Comparison of ENCODE assay signal across 1 cellular context in the genomic region with DNA sequence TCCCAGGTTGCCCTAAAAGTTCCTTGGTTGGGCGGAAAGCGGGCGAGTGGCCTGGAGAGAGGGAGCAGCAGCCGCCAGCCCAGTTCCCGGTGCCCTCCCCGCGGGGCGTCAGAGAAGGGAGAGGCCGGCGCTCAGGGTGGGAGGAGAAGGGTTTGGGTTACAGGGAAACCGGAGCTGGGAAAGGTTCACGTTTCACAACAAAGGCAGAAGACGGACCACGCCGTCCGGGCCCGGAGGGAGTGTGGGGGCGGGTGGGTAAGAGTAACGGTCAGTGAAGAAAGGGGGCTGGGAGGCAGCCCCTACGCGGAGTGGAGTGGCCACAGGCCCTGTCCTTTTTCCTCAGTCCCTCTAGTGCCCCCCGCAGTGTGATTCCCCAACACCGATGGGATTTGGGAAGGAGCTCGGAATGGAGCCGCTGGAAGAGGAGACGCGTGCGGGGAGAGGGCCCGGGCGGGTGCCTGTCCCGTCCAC.
TF ChIP-seq lines count a peak whose summit lies in the region.

No MANE protein-coding gene starts in this region.

TF ChIP-seq in HepG2, 621 proteins besides CTCF, POLR2A, EP300 and RAD21 (continues in another document):
- TF ChIP-seq, protein P1, sequence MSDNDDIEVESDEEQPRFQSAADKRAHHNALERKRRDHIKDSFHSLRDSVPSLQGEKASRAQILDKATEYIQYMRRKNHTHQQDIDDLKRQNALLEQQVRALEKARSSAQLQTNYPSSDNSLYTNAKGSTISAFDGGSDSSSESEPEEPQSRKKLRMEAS (IDR thresholded peaks at IDR 0.05) = peak; percentile 51; the same call in 1 of the 2 replicates
- TF ChIP-seq, protein P2, sequence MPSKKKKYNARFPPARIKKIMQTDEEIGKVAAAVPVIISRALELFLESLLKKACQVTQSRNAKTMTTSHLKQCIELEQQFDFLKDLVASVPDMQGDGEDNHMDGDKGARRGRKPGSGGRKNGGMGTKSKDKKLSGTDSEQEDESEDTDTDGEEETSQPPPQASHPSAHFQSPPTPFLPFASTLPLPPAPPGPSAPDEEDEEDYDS (CRISPR knock-in tag; IDR thresholded peaks at IDR 0.05) = peak; percentile 38; the same call in 1 of the 2 replicates
- TF ChIP-seq ZNF557 (CRISPR knock-in tag; IDR thresholded peaks at IDR 0.05) (0 out of 2 replicates have a peak, but pooled peaks have one; percentile 11), ZSCAN25 (CRISPR knock-in tag; IDR thresholded peaks at IDR 0.05) (peak; percentile 39; the same call in 1 of the 2 replicates), ZNF781 (CRISPR knock-in tag; IDR thresholded peaks at IDR 0.05; ENCODE audit: borderline replicate concordance, not compliant biosample characterization) (peak; percentile 6), SP5 (CRISPR knock-in tag; IDR thresholded peaks at IDR 0.05; ENCODE audit: borderline replicate concordance, low read depth) (peak; percentile 56; the same call in 1 of the 2 replicates), NONO (IDR thresholded peaks at IDR 0.05) (no peak), NONO (CRISPR knock-in tag; conservative IDR thresholded peaks at IDR 0.05) (no peak), ZNF709 (CRISPR knock-in tag; IDR thresholded peaks at IDR 0.05) (0 out of 2 replicates have a peak, but pooled peaks have one; percentile 33), ARNT2 (CRISPR knock-in tag; IDR thresholded peaks at IDR 0.05; ENCODE audit: low read depth) (no peak), SIN3A (IDR thresholded peaks at IDR 0.05; ENCODE audit: borderline replicate concordance, low read depth, low read length) (peak; percentile 35; the same call in 1 of the 2 replicates), FOXK1 (CRISPR knock-in tag; IDR thresholded peaks at IDR 0.05; ENCODE audit: borderline replicate concordance, low read depth) (peak; percentile 56; the same call in 1 of the 2 replicates), HNRNPLL (IDR thresholded peaks at IDR 0.05; ENCODE audit: low read depth, low read length, poor library complexity, severe bottlenecking) (no peak), SIX1 (CRISPR knock-in tag; IDR thresholded peaks at IDR 0.05; ENCODE audit: borderline replicate concordance) (peak; percentile 90), BRCA1 (CRISPR knock-in tag; IDR thresholded peaks at IDR 0.05) (no peak), CEBPB (IDR thresholded peaks at IDR 0.05; ENCODE audit: borderline replicate concordance, low read depth, low read length) (peak; percentile 27; the same call in 1 of the 2 replicates), MYC (CRISPR knock-in tag; IDR thresholded peaks at IDR 0.05; ENCODE audit: borderline replicate concordance) (peak; percentile 47), FOXK2 (IDR thresholded peaks at IDR 0.05) (peak; percentile 26; the same call in 1 of the 2 replicates), ERF (CRISPR knock-in tag; IDR thresholded peaks at IDR 0.05) (0 out of 2 replicates have a peak, but pooled peaks have one; percentile 46), ZNF101 (CRISPR knock-in tag; IDR thresholded peaks at IDR 0.05; ENCODE audit: borderline replicate concordance, low read depth) (no peak), HNF4A (CRISPR knock-in tag; IDR thresholded peaks at IDR 0.05) (no peak), ZNF235 (CRISPR knock-in tag; IDR thresholded peaks at IDR 0.05; ENCODE audit: borderline replicate concordance) (no peak), ETV5 (CRISPR knock-in tag; IDR thresholded peaks at IDR 0.05; ENCODE audit: borderline replicate concordance) (no peak), ZFP36L1 (CRISPR knock-in tag; IDR thresholded peaks at IDR 0.05) (0 out of 2 replicates have a peak, but pooled peaks have one; percentile 44), RXRB (CRISPR knock-in tag; IDR thresholded peaks at IDR 0.05; ENCODE audit: borderline replicate concordance) (no peak), LCORL (IDR thresholded peaks at IDR 0.05) (no peak), LCORL (CRISPR knock-in tag; IDR thresholded peaks at IDR 0.05) (no peak), ZNF510 (CRISPR knock-in tag; IDR thresholded peaks at IDR 0.05; ENCODE audit: low read depth) (no peak), TAF15 (IDR thresholded peaks at IDR 0.05; ENCODE audit: low read depth, low read length, poor library complexity, severe bottlenecking) (no peak), ZNF251 (CRISPR knock-in tag; IDR thresholded peaks at IDR 0.05) (no peak), HNRNPH1 (optimal IDR thresholded peaks at IDR 0.05; ENCODE audit: low read depth, low read length) (no peak)
- TF ChIP-seq, protein P3, sequence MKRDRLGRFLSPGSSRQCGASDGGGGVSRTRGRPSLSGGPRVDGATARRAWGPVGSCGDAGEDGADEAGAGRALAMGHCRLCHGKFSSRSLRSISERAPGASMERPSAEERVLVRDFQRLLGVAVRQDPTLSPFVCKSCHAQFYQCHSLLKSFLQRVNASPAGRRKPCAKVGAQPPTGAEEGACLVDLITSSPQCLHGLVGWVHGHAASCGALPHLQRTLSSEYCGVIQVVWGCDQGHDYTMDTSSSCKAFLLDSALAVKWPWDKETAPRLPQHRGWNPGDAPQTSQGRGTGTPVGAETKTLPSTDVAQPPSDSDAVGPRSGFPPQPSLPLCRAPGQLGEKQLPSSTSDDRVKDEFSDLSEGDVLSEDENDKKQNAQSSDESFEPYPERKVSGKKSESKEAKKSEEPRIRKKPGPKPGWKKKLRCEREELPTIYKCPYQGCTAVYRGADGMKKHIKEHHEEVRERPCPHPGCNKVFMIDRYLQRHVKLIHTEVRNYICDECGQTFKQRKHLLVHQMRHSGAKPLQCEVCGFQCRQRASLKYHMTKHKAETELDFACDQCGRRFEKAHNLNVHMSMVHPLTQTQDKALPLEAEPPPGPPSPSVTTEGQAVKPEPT (CRISPR knock-in tag; IDR thresholded peaks at IDR 0.05; ENCODE audit: low read depth) = no peak
- TF ChIP-seq, protein P4, sequence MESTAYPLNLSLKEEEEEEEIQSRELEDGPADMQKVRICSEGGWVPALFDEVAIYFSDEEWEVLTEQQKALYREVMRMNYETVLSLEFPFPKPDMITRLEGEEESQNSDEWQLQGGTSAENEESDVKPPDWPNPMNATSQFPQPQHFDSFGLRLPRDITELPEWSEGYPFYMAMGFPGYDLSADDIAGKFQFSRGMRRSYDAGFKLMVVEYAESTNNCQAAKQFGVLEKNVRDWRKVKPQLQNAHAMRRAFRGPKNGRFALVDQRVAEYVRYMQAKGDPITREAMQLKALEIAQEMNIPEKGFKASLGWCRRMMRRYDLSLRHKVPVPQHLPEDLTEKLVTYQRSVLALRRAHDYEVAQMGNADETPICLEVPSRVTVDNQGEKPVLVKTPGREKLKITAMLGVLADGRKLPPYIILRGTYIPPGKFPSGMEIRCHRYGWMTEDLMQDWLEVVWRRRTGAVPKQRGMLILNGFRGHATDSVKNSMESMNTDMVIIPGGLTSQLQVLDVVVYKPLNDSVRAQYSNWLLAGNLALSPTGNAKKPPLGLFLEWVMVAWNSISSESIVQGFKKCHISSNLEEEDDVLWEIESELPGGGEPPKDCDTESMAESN (CRISPR knock-in tag; conservative IDR thresholded peaks at IDR 0.05) = no peak
- TF ChIP-seq, protein P5, sequence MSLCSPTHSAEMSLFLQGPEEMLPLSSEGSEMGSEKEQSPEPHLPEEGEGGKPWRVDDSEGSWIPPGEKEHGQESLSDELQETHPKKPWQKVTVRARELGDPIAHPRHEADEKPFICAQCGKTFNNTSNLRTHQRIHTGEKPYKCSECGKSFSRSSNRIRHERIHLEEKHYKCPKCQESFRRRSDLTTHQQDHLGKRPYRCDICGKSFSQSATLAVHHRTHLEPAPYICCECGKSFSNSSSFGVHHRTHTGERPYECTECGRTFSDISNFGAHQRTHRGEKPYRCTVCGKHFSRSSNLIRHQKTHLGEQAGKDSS (CRISPR knock-in tag; IDR thresholded peaks at IDR 0.05; ENCODE audit: borderline replicate concordance, low read depth) = no peak
- TF ChIP-seq, protein P6, sequence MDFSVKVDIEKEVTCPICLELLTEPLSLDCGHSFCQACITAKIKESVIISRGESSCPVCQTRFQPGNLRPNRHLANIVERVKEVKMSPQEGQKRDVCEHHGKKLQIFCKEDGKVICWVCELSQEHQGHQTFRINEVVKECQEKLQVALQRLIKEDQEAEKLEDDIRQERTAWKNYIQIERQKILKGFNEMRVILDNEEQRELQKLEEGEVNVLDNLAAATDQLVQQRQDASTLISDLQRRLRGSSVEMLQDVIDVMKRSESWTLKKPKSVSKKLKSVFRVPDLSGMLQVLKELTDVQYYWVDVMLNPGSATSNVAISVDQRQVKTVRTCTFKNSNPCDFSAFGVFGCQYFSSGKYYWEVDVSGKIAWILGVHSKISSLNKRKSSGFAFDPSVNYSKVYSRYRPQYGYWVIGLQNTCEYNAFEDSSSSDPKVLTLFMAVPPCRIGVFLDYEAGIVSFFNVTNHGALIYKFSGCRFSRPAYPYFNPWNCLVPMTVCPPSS (IDR thresholded peaks at IDR 0.05) = no peak
- TF ChIP-seq, protein P7, sequence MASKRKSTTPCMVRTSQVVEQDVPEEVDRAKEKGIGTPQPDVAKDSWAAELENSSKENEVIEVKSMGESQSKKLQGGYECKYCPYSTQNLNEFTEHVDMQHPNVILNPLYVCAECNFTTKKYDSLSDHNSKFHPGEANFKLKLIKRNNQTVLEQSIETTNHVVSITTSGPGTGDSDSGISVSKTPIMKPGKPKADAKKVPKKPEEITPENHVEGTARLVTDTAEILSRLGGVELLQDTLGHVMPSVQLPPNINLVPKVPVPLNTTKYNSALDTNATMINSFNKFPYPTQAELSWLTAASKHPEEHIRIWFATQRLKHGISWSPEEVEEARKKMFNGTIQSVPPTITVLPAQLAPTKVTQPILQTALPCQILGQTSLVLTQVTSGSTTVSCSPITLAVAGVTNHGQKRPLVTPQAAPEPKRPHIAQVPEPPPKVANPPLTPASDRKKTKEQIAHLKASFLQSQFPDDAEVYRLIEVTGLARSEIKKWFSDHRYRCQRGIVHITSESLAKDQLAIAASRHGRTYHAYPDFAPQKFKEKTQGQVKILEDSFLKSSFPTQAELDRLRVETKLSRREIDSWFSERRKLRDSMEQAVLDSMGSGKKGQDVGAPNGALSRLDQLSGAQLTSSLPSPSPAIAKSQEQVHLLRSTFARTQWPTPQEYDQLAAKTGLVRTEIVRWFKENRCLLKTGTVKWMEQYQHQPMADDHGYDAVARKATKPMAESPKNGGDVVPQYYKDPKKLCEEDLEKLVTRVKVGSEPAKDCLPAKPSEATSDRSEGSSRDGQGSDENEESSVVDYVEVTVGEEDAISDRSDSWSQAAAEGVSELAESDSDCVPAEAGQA (IDR thresholded peaks at IDR 0.05; ENCODE audit: low read depth) = no peak
- TF ChIP-seq, protein P7 (CRISPR knock-in tag; IDR thresholded peaks at IDR 0.05; ENCODE audit: borderline replicate concordance) = 0 out of 2 replicates have a peak, but pooled peaks have one; percentile 1
- TF ChIP-seq, protein P8, sequence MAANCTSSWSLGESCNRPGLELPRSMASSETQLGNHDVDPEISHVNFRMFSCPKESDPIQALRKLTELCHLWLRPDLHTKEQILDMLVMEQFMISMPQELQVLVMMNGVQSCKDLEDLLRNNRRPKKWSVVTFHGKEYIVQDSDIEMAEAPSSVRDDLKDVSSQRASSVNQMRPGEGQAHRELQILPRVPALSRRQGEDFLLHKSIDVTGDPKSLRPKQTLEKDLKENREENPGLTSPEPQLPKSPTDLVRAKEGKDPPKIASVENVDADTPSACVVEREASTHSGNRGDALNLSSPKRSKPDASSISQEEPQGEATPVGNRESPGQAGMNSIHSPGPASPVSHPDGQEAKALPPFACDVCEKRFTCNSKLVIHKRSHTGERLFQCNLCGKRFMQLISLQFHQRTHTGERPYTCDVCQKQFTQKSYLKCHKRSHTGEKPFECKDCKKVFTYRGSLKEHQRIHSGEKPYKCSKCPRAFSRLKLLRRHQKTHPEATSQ (CRISPR knock-in tag; IDR thresholded peaks at IDR 0.05; ENCODE audit: borderline replicate concordance) = no peak
- TF ChIP-seq, protein P9, sequence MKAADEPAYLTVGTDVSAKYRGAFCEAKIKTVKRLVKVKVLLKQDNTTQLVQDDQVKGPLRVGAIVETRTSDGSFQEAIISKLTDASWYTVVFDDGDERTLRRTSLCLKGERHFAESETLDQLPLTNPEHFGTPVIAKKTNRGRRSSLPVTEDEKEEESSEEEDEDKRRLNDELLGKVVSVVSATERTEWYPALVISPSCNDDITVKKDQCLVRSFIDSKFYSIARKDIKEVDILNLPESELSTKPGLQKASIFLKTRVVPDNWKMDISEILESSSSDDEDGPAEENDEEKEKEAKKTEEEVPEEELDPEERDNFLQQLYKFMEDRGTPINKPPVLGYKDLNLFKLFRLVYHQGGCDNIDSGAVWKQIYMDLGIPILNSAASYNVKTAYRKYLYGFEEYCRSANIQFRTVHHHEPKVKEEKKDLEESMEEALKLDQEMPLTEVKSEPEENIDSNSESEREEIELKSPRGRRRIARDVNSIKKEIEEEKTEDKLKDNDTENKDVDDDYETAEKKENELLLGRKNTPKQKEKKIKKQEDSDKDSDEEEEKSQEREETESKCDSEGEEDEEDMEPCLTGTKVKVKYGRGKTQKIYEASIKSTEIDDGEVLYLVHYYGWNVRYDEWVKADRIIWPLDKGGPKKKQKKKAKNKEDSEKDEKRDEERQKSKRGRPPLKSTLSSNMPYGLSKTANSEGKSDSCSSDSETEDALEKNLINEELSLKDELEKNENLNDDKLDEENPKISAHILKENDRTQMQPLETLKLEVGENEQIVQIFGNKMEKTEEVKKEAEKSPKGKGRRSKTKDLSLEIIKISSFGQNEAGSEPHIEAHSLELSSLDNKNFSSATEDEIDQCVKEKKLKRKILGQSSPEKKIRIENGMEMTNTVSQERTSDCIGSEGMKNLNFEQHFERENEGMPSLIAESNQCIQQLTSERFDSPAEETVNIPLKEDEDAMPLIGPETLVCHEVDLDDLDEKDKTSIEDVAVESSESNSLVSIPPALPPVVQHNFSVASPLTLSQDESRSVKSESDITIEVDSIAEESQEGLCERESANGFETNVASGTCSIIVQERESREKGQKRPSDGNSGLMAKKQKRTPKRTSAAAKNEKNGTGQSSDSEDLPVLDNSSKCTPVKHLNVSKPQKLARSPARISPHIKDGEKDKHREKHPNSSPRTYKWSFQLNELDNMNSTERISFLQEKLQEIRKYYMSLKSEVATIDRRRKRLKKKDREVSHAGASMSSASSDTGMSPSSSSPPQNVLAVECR (CRISPR knock-in tag; IDR thresholded peaks at IDR 0.05; ENCODE audit: borderline replicate concordance) = peak; percentile 63
